Comparison of ENCODE assay signal across 1 cellular context in genomic region chr6:4957521-4958231, GRCh38.
TF ChIP-seq lines count a peak whose summit lies in the region.

No MANE protein-coding gene starts in this region.

TF ChIP-seq in HCT116, 20 proteins besides CTCF, POLR2A, EP300 and RAD21 (continued from another document):
- TF ChIP-seq ZBTB33 (IDR thresholded peaks at IDR 0.05; ENCODE audit: extremely low read depth, insufficient replicate concordance, low read length) (no peak), EGR1 (IDR thresholded peaks at IDR 0.05; ENCODE audit: low read depth) (no peak), POLR2AphosphoS5 (IDR thresholded peaks at IDR 0.05; ENCODE audit: low read depth, low read length) (no peak), MAX (IDR thresholded peaks at IDR 0.05) (no peak), CEBPB (IDR thresholded peaks at IDR 0.05; ENCODE audit: low read depth) (no peak), ZNF274 (IDR thresholded peaks at IDR 0.05; ENCODE audit: low read depth, low read length) (no peak), SIN3A (IDR thresholded peaks at IDR 0.05; ENCODE audit: low read depth) (no peak), EZH2 (IDR thresholded peaks at IDR 0.05) (no peak), SRF (IDR thresholded peaks at IDR 0.05; ENCODE audit: low read depth) (no peak), SP1 (IDR thresholded peaks at IDR 0.05; ENCODE audit: low read depth) (no peak), ZFX (IDR thresholded peaks at IDR 0.05) (no peak)
TF ChIP-seq in HCT116: peak in this region for 0.
